ENCODE assay signal across 11 cellular contexts in genomic region chr10:67696029-67696428, GRCh38. TPM values are rescaled to one million over a fixed set of nuclear protein-coding genes. Genes with fewer than 3 reads are reported as not detected.
DNase-seq lines count a peak whose midpoint lies in the region; ATAC-seq, FAIRE-seq and TF ChIP-seq lines count a peak whose summit lies in the region.
"Had no signal": no experiment of that assay in that cellular context is flagged by ENCODE, and none has a peak within 500 bp of the region (broad histone marks: within the 10 kb centered on the region; RNA-seq: fewer than 3 reads in every experiment).

CTNNA3 (minus strand) TSS chr10:67696195.

- CTCF ChIA-PET in H1 (lab: Charles Lee; ENCODE audit: partially characterized antibody), result interaction anchor here (0.7 to 4.1 kb wide), 13 partner anchors 8 to 89 kb away, joined by 3 to 82 read pairs (median 11); no protein-coding TSS in a partner anchor

- no peaks in the 10 kb centered on the region for H3K79me1 ChIP-seq in H1 (ENCODE audit: low read depth, low read length)

- H4K91ac ChIP-seq in H1 (replicated peaks; ENCODE audit: insufficient read length, low read length), result no peak within 1 kb of the TSS

- H3K4me1 Mint-ChIP-seq in activated T-cell treated with anti-CD3 and anti-CD28 coated beads, Interleukin-2, amount 50 U/mL, for 4 hours (ENCODE audit: low read depth), result peaks cover 7% of the 10 kb centered on the region

- H3K36me3 ChIP-seq in H1 (ENCODE audit: control insufficient read depth in 2 of 4, insufficient read depth in 4 of 4, low read length in 3 of 4) (no peaks in the 10 kb centered on the region), psoas muscle (ENCODE audit: insufficient read depth in 1 of 2, low read depth in 1 of 2) (no peaks in the 10 kb centered on the region)
- H3K36me3 ChIP-seq: neutrophil had no signal

- intact Hi-C loops in psoas muscle (cut with DNase I), result no loop called here

- no peaks in the 10 kb centered on the region for H3K4me1 ChIP-seq in H1 (replicated peaks in 1 of 4; ENCODE audit: control insufficient read depth in 3 of 4, insufficient read depth in 4 of 4, low read length in 3 of 4)
- peaks cover 9% of the 10 kb centered on the region for H3K4me1 ChIP-seq in psoas muscle

- no peak for TF ChIP-seq RAD21 in H1 (IDR thresholded peaks at IDR 0.05 in 1 of 2, conservative IDR thresholded peaks at IDR 0.05 in 1 of 2; ENCODE audit: low read depth in 2 of 2, low read length in 2 of 2)

- H3K4ac ChIP-seq in H1 (replicated peaks; ENCODE audit: insufficient read length, low read depth, low read length), result no peak within 1 kb of the TSS

- H3K27me3 Mint-ChIP-seq in activated T-cell treated with anti-CD3 and anti-CD28 coated beads, Interleukin-2, amount 50 U/mL, for 4 hours (ENCODE audit: low read depth), result peaks cover 30% of the 10 kb centered on the region

- H2BK20ac ChIP-seq in H1 (ENCODE audit: low read length), result no peak within 1 kb of the TSS

- no peak within 1 kb of the TSS for H2AK5ac ChIP-seq in H1 (ENCODE audit: low read depth, low read length)

- no peak within 1 kb of the TSS for H3K4me3 Mint-ChIP-seq in activated T-cell treated with anti-CD3 and anti-CD28 coated beads, Interleukin-2, amount 50 U/mL, for 4 hours

- H3K27me3 ChIP-seq in H1 (replicated peaks in 1 of 4; ENCODE audit: control insufficient read depth in 3 of 4, extremely low read depth in 1 of 4, insufficient read depth in 3 of 4, low read length in 3 of 4) (no peaks in the 10 kb centered on the region), psoas muscle (ENCODE audit: insufficient read depth in 3 of 3, low read length in 2 of 3) (no peaks in the 10 kb centered on the region)

- DNase-seq in H1 (ENCODE audit: low read depth in 1 of 2, low spot score in 2 of 2) (no peak), psoas muscle (no peak), COLO668 (lab: John Stamatoyannopoulos, UW; ENCODE audit: unreplicated experiment) (no peak), NCI-H446 (lab: John Stamatoyannopoulos, UW) (no peak), NCI-H69 (lab: John Stamatoyannopoulos, UW) (no peak)
- no peak for DNase-seq in activated T-cell treated with anti-CD3 and anti-CD28 coated beads, Interleukin-2, amount 50 U/mL, for 4 hours
- DNase-seq: activated naive CD4-positive, alpha-beta T cell treated with Interleukin-2 at 50 U/mL for 16 hours; NCI-H2029 treated with DMSO at 0.1 percent for 48 hours had no signal

- H3K14ac ChIP-seq in H1 (ENCODE audit: insufficient read length), result no peak within 1 kb of the TSS

- no peak within 1 kb of the TSS for H2BK5ac ChIP-seq in H1 (ENCODE audit: low read depth, low read length)

- H4K5ac ChIP-seq in H1 (ENCODE audit: insufficient read length, low read depth, low read length), result no peak within 1 kb of the TSS

- H3K23me2 ChIP-seq in H1 (ENCODE audit: low read depth, low read length), result no peaks in the 10 kb centered on the region

- H2BK15ac ChIP-seq in H1 (ENCODE audit: low read length), result no peak within 1 kb of the TSS

- H3K27ac ChIP-seq in H1 (ENCODE audit: low read depth, low read length) (no peak within 1 kb of the TSS), psoas muscle (peak within 1 kb of the TSS; percentile 67)
- H3K27ac ChIP-seq: neutrophil had no signal

- H3K18ac ChIP-seq in H1 (ENCODE audit: extremely low read depth, low read length), result no peak within 1 kb of the TSS

- H3K23ac ChIP-seq in H1 (ENCODE audit: insufficient read length), result no peak within 1 kb of the TSS

- H3K9me3 ChIP-seq in H1 (ENCODE audit: insufficient read depth in 2 of 2, low read depth in 1 of 2, low read length in 1 of 2) (peaks cover 6 to 14% of the 10 kb centered on the region in 2 experiments; a peak in 3 of 4 replicates), psoas muscle (no peaks in the 10 kb centered on the region)
- H3K9me3 ChIP-seq: neutrophil had no signal

- H3K79me2 ChIP-seq in H1 (ENCODE audit: control insufficient read depth in 1 of 2, insufficient read depth in 2 of 2, low read length in 2 of 2), result no peaks in the 10 kb centered on the region

- H3K4me3 ChIP-seq in H1 (ENCODE audit: extremely low read depth in 1 of 4, insufficient read depth in 2 of 4, low read depth in 3 of 4, low read length in 4 of 4) (no peak within 1 kb of the TSS), psoas muscle (peak within 1 kb of the TSS; percentile 64)

- no peak within 1 kb of the TSS for H2BK120ac ChIP-seq in H1 (replicated peaks; ENCODE audit: low read depth, low read length)

- POLR2A ChIA-PET in H1 (lab: Charles Lee; ENCODE audit: partially characterized antibody), result no interaction called here

- H2BK12ac ChIP-seq in H1 (ENCODE audit: low read depth, low read length), result no peak within 1 kb of the TSS

- 73% methylated on average over 6 of the region's 6 CpGs; no CpG with 5 or more reads in 1 of the 2 experiments for WGBS in H1 (ENCODE audit: extremely low coverage in 1 of 2, insufficient coverage in 1 of 2, insufficient read length in 1 of 2, insufficient replicate concordance in 2 of 2, low coverage in 1 of 2, low lambda C conversion rate in 2 of 2, missing lambda C conversion rate in 1 of 2), 2 experiments
- WGBS in psoas muscle, 3 donors, result 23 to 39% (median 27%) methylated on average over 6 of the region's 6 CpGs

- H3K36me3 Mint-ChIP-seq in activated T-cell treated with anti-CD3 and anti-CD28 coated beads, Interleukin-2, amount 50 U/mL, for 4 hours (ENCODE audit: insufficient read depth), result no peaks in the 10 kb centered on the region

- no peak within 1 kb of the TSS for H4K8ac ChIP-seq in H1 (ENCODE audit: extremely low read depth, insufficient read depth, low read length)

- TF ChIP-seq EP300 in H1 (IDR thresholded peaks at IDR 0.05; ENCODE audit: borderline replicate concordance in 1 of 2, low read depth in 2 of 2, low read length in 2 of 2), result no peak

- no peak within 1 kb of the TSS for H3K9ac ChIP-seq in H1 (replicated peaks in 1 of 4; ENCODE audit: extremely low read depth in 1 of 4, low read depth in 3 of 4, low read length in 3 of 4)

- H2AFZ ChIP-seq in H1 (ENCODE audit: low read length), result peak within 1 kb of the TSS; percentile 70; the same call in 1 of the 2 replicates

- no peak for TF ChIP-seq POLR2A in H1 (IDR thresholded peaks at IDR 0.05; ENCODE audit: control extremely low read depth in 1 of 2, low read depth in 2 of 2, low read length in 2 of 2)

- no peak for FAIRE-seq in H1 (lab: Jason Lieb, UNC)

- peaks cover 2% of the 10 kb centered on the region for H3K9me3 Mint-ChIP-seq in activated T-cell treated with anti-CD3 and anti-CD28 coated beads, Interleukin-2, amount 50 U/mL, for 4 hours

- no peak within 1 kb of the TSS for H3K4me2 ChIP-seq in H1 (ENCODE audit: insufficient read depth in 1 of 2, low read depth in 2 of 2, low read length in 2 of 2)

- TF ChIP-seq CTCF in H1 (IDR thresholded peaks at IDR 0.05; ENCODE audit: control extremely low read depth in 1 of 3, insufficient read depth in 1 of 3, low read depth in 1 of 3, low read length in 3 of 3) (no peak), psoas muscle (IDR thresholded peaks at IDR 0.05) (no peak)

- no peaks in the 10 kb centered on the region for H4K20me1 ChIP-seq in H1 (replicated peaks in 1 of 2; ENCODE audit: control insufficient read depth in 1 of 2, insufficient read depth in 2 of 2, low read length in 2 of 2)

- ATAC-seq in GM18517 (IDR thresholded peaks at IDR 0.05; ENCODE audit: unreplicated experiment) (peak; percentile 85), HG02798 (IDR thresholded peaks at IDR 0.05; ENCODE audit: poor library complexity, unreplicated experiment) (peak; percentile 87), psoas muscle (peak in 2 of 4 donors; percentile 58 to 73)
- ATAC-seq in activated T-cell treated with anti-CD3 and anti-CD28 coated beads, Interleukin-2, amount 50 U/mL, for 4 hours, result no peak

- H3K56ac ChIP-seq in H1 (replicated peaks; ENCODE audit: insufficient read length, low read depth, low read length), result no peak within 1 kb of the TSS

TF ChIP-seq in H1, 55 proteins besides CTCF, POLR2A, EP300 and RAD21:
- no peak for TF ChIP-seq EZH2 (IDR thresholded peaks at IDR 0.05; ENCODE audit: low read depth, low read length, severe bottlenecking)
- no peak for TF ChIP-seq CHD1 (IDR thresholded peaks at IDR 0.05; ENCODE audit: low read depth, low read length)

RNA-seq across cellular contexts. Expression of gene CTNNA3, which starts in this region (rescaled TPM):
- 1.5 TPM in 2 replicates for total RNA-seq in H1 (2021; fragmentation: NEBNext Ultra II Directional; extraction: Animal tissue kit (Norgen Biotek cat#: 25700))
- polyA plus RNA-seq in H1 (2011; rRNA removed) (1.3 TPM in 2 replicates), psoas muscle (1 to 10 TPM in 2 of 3 donors, under 1 TPM in 1; 0.85 to 5.2 (median 1.9) TPM)
- polyA plus RNA-seq in H1 (2011; cell fraction: cytosol; rRNA removed), result 1.5 TPM
- polyA plus RNA-seq in H1 (2011; cell fraction: nucleus; rRNA removed), result 7.9 TPM
- polyA plus RNA-seq in H1 (2012, experiment 1 of 2), result 1.4 to 2.8 TPM (median 2.4 TPM) in 4 replicates
- 0.47 TPM for polyA plus RNA-seq in H1 (2012, experiment 2 of 2)
- polyA plus RNA-seq in H1 (2013, experiment 1 of 2), result 3.4 TPM
- polyA plus RNA-seq in H1 (2013, experiment 2 of 2), result 3.6 TPM
- polyA minus RNA-seq in H1 (2011; rRNA and poly(A)+ RNA removed), result 26.5 and 44.1 TPM in 2 replicates
- polyA minus RNA-seq in H1 (2011; cell fraction: cytosol; rRNA and poly(A)+ RNA removed), result 7.6 TPM
- polyA minus RNA-seq in H1 (2011; cell fraction: nucleus; rRNA and poly(A)+ RNA removed), result 141 TPM
- 10 to 100 TPM; 28.1 to 66.2 (median 46.5) TPM for total RNA-seq in psoas muscle
- not detected for total RNA-seq in activated T-cell treated with anti-CD3 and anti-CD28 coated beads, Interleukin-2, amount 50 U/mL, for 4 hours

Comparison
In these comparisons a context has a peak if more than half of its experiments do, and no peak if none do; other contexts are left out.
1. RNA of gene CTNNA3 (total RNA-seq): 28.1 to 66.2 TPM in psoas muscle; 1.5 TPM in H1 and not detected in activated T-cell treated with anti-CD3 and anti-CD28 coated beads, Interleukin-2, amount 50 U/mL, for 4 hours; every median in the first group is over 10 times any median in the second.
2. ATAC-seq: peak in GM18517 (single experiment) and HG02798 (single experiment); none in activated T-cell treated with anti-CD3 and anti-CD28 coated beads, Interleukin-2, amount 50 U/mL, for 4 hours (0 of 2).